ENCODE assay signal across 8 cellular contexts in genomic region chr10:26675873-26676257, GRCh38.
"Had no signal": no experiment of that assay in that cellular context is flagged by ENCODE, and none has a peak within 500 bp of the region (broad histone marks: within the 10 kb centered on the region; RNA-seq: fewer than 3 reads in every experiment).

No MANE protein-coding gene starts in this region.

- H2AFZ ChIP-seq: GM23248 had no signal

- DNase-seq: GM23248, GOT3, H7, Kasumi-1, KG1 had no signal

- ATAC-seq: HCT116 had no signal

- H3K9me3 ChIP-seq: HAP-1 had no signal

- H3K4me1 ChIP-seq: HAP-1 had no signal

- H3K4me3 ChIP-seq: GM23248, HAP-1 had no signal

- FAIRE-seq: HTR-8/SVneo had no signal

- H3K9ac ChIP-seq: GM23248 had no signal

- H3K36me3 ChIP-seq: HAP-1 had no signal

- H3K27ac ChIP-seq: GM23248 had no signal
